ENCODE assay signal across 7 cellular contexts in the genomic region with DNA sequence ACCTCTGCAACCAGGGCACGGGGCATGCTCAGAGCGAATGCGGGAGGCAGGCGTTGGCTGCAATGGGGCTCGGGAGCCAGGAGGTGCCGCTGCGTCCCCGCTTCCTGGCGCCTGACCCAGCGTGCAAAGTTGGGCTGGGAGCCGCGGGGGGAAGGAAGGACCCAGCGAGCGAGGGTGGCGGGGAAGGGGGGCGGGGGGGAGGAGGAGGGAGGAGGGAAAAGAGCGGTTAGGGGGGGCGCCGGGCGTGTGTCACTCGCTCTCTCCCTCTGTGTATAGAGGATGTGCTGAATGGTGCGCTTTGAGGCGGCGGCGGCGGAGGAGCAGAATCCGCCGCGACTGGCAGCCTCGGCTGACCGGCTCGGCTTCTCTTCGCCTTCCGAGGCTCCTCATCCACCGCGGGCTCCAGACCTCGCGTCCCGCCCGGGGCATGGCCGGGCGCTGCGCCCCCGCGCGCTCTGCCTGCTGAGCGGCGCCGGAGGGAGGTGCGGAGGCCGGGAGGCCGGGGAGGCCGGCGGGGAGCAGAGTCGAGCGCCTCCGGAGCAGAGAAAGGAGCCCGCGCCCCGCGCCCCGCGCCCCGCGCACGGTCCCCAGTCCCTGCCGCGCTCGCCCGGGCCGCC.
DNase-seq lines count a peak whose midpoint lies in the region; ATAC-seq and FAIRE-seq lines count a peak whose summit lies in the region.

TSS of gene PLCB1 (plus strand) at position 252 of the 617 bp plus-strand sequence. CDS start 386 bp downstream, outside the sequence.

- peak; percentile 71 for ATAC-seq in HG03039 (IDR thresholded peaks at IDR 0.05; ENCODE audit: unreplicated experiment)
- ATAC-seq in activated CD4-positive, CD25-positive, alpha-beta regulatory T cell treated with anti-CD3 and anti-CD28 coated beads, Interleukin-2, amount 50 U/mL, for 24 hours: peak; percentile 65 to 72
- ATAC-seq in central memory CD8-positive, alpha-beta T cell (replicated peaks; ENCODE audit: extremely low read depth, poor library complexity, severe bottlenecking): peak; percentile 86

- DNase-seq in GM18507 (ENCODE audit: extremely low spot score, insufficient read length, low read depth) (peak; percentile 63), NCI-H2171 (lab: John Stamatoyannopoulos, UW) (peak; percentile 94), iris pigment epithelial cell (ENCODE audit: low read depth) (peak; percentile 83)
- DNase-seq in central memory CD8-positive, alpha-beta T cell (ENCODE audit: low spot score in 2 of 2): peak; percentile 70 to 81
- DNase-seq in stimulated activated CD4-positive, alpha-beta T cell treated with anti-CD3 and anti-CD28 coated beads, Interleukin-12 subunit alpha, Interleukin-12 subunit beta, amount 100 ng/mL, for 24 hours (ENCODE audit: low read depth in 2 of 2): peak; percentile 54 to 63

- peaks cover 39% of the 10 kb centered on the region for H3K4me1 Mint-ChIP-seq in central memory CD8-positive, alpha-beta T cell

- peak within 1 kb of the TSS; percentile 84 for H3K4me3 Mint-ChIP-seq in central memory CD8-positive, alpha-beta T cell

- peak within 1 kb of the TSS; percentile 56 for H3K27ac Mint-ChIP-seq in central memory CD8-positive, alpha-beta T cell (ENCODE audit: low read depth)

- peaks cover 4% of the 10 kb centered on the region for H3K36me3 Mint-ChIP-seq in central memory CD8-positive, alpha-beta T cell (ENCODE audit: insufficient read depth)

- H3K9me3 Mint-ChIP-seq in central memory CD8-positive, alpha-beta T cell: no peaks in the 10 kb centered on the region

- FAIRE-seq in GM18507 (lab: Jason Lieb, UNC): peak; percentile 64

- H3K27me3 Mint-ChIP-seq in central memory CD8-positive, alpha-beta T cell: peaks cover 2% of the 10 kb centered on the region

Comparison
In these comparisons a context has a peak if more than half of its experiments do, and no peak if none do; other contexts are left out.
1. Peak in every context shown above with its lines: DNase-seq and ATAC-seq.